ENCODE assay signal across 8 cellular contexts in the genomic region with DNA sequence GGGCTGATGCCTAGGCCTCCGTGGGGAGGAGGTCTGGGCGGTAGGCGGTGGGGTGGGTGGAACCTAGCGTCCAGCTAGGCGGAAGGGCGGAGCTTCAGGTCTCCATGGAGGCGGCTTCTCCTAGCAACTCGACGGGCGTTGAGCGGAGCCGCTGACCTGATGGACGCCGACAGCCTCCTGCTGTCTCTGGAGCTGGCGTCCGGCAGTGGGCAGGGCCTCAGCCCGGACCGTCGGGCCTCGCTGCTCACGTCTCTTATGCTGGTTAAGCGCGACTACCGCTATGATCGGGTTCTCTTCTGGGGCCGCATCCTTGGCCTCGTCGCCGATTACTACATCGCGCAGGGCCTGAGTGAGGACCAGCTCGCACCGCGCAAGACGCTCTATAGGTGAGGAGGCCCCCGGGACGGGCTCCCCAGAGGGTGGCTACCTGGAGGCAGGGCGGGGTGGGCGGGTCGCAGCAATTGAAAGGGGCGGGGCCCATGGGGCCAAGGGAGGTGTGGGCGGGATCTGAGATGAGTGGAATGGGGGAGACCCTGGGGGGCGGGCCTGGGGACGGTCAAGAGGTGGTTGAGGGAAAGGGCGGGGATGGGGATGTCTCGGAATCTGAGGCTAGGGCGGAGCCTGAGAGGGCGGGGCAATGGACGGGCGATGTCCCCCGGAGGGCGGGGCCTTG. TPM values are rescaled to one million over a fixed set of nuclear protein-coding genes. Genes with fewer than 3 reads are reported as not detected.
DNase-seq lines count a peak whose midpoint lies in the region; ATAC-seq and TF ChIP-seq lines count a peak whose summit lies in the region.

A gene with protein sequence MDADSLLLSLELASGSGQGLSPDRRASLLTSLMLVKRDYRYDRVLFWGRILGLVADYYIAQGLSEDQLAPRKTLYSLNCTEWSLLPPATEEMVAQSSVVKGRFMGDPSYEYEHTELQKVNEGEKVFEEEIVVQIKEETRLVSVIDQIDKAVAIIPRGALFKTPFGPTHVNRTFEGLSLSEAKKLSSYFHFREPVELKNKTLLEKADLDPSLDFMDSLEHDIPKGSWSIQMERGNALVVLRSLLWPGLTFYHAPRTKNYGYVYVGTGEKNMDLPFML (plus strand): TSS at position 97 of the 673 bp plus-strand sequence. CDS start 63 bp downstream, at position 160.

- H3K27me3 Mint-ChIP-seq in natural killer cell treated with Interleukin-12 subunit alpha and Interleukin-12 subunit beta and Interleukin-15 and Interleukin-18, amount 100 ng/mL, for 72 hours: no peaks in the 10 kb centered on the region

- H3K9ac ChIP-seq in subcutaneous abdominal adipose tissue (ENCODE audit: low read length in 5 of 5): peak within 1 kb of the TSS in 1 of 5 donors; percentile 37

- peaks cover 8% of the 10 kb centered on the region for H3K36me3 Mint-ChIP-seq in natural killer cell treated with Interleukin-12 subunit alpha and Interleukin-12 subunit beta and Interleukin-15 and Interleukin-18, amount 100 ng/mL, for 72 hours

- no peak for TF ChIP-seq POLR2A in esophagus muscularis mucosa (IDR thresholded peaks at IDR 0.05; ENCODE audit: low read depth)

- peak within 1 kb of the TSS in 1 of 2 donors; percentile 82 for H3K27ac Mint-ChIP-seq in natural killer cell treated with Interleukin-12 subunit alpha and Interleukin-12 subunit beta and Interleukin-15 and Interleukin-18, amount 100 ng/mL, for 72 hours

- H3K27me3 ChIP-seq in esophagus muscularis mucosa (no peaks in the 10 kb centered on the region), subcutaneous abdominal adipose tissue (ENCODE audit: control insufficient read depth in 5 of 5, insufficient read depth in 4 of 5, low read length in 5 of 5) (no peaks in the 10 kb centered on the region)

- no peak for TF ChIP-seq EP300 in esophagus muscularis mucosa (IDR thresholded peaks at IDR 0.05)

- H3K9me3 Mint-ChIP-seq in natural killer cell treated with Interleukin-12 subunit alpha and Interleukin-12 subunit beta and Interleukin-15 and Interleukin-18, amount 100 ng/mL, for 72 hours: no peaks in the 10 kb centered on the region

- H3K4me1 Mint-ChIP-seq in natural killer cell treated with Interleukin-12 subunit alpha and Interleukin-12 subunit beta and Interleukin-15 and Interleukin-18, amount 100 ng/mL, for 72 hours (ENCODE audit: low read depth in 2 of 2): peaks cover 18 to 23% of the 10 kb centered on the region in 2 donors

- H3K4me1 ChIP-seq in esophagus muscularis mucosa (peaks cover 13 to 21% (median 15%) of the 10 kb centered on the region in 4 donors), subcutaneous abdominal adipose tissue (ENCODE audit: control insufficient read depth in 5 of 5, insufficient read depth in 5 of 5, low read length in 5 of 5) (peaks cover 2 to 12% (median 9%) of the 10 kb centered on the region in 5 donors)

- 6% methylated on average over 42 of the region's 52 CpGs for WGBS in esophagus muscularis mucosa

- H3K36me3 ChIP-seq in esophagus muscularis mucosa: peaks cover 20 to 29% (median 27%) of the 10 kb centered on the region in 4 donors
- peaks cover 6 to 23% (median 11%) of the 10 kb centered on the region in 5 donors for H3K36me3 ChIP-seq in subcutaneous abdominal adipose tissue (ENCODE audit: control insufficient read depth in 5 of 5, insufficient read depth in 5 of 5, low read length in 5 of 5)

- H3K9me3 ChIP-seq in esophagus muscularis mucosa (no peaks in the 10 kb centered on the region), subcutaneous abdominal adipose tissue (ENCODE audit: control insufficient read depth in 5 of 5, low read length in 5 of 5) (no peaks in the 10 kb centered on the region)

- in situ Hi-C loops in GM13976 (cut with MboI; ENCODE audit: low sequenced_read_pairs, unreplicated experiment): no loop called here

- H3K27ac ChIP-seq in esophagus muscularis mucosa (replicated peaks in 1 of 4) (peak within 1 kb of the TSS; percentile 42 to 65 (median 56)), subcutaneous abdominal adipose tissue (ENCODE audit: low read depth, low read length) (no peak within 1 kb of the TSS)

- no peak for TF ChIP-seq CTCF in GM13976 (IDR thresholded peaks at IDR 0.05; ENCODE audit: borderline replicate concordance, control extremely low read depth, extremely low read depth, insufficient read depth, missing control alignments)
- TF ChIP-seq CTCF in esophagus muscularis mucosa (IDR thresholded peaks at IDR 0.05): no peak

- peak within 1 kb of the TSS; percentile 91 for H3K4me3 Mint-ChIP-seq in natural killer cell treated with Interleukin-12 subunit alpha and Interleukin-12 subunit beta and Interleukin-15 and Interleukin-18, amount 100 ng/mL, for 72 hours

- peak; percentile 83 for DNase-seq in GM13976 (ENCODE audit: low spot score)
- peak; percentile 60 for DNase-seq in NCI-H1105 (lab: John Stamatoyannopoulos, UW)
- DNase-seq in activated T-cell treated with anti-CD3 and anti-CD28 coated beads for 24 hours (ENCODE audit: low read depth): peak; percentile 49
- no peak for DNase-seq in esophagus muscularis mucosa (ENCODE audit: extremely low spot score)
- peak; percentile 80 for DNase-seq in natural killer cell treated with Interleukin-12 subunit alpha and Interleukin-12 subunit beta and Interleukin-15 and Interleukin-18, amount 100 ng/mL, for 72 hours (ENCODE audit: low spot score)
- no peak for DNase-seq in 8988T

- intact Hi-C loops in esophagus muscularis mucosa (cut with DNase I): no loop called here

- H3K4me3 ChIP-seq in esophagus muscularis mucosa: peak within 1 kb of the TSS; percentile 58 to 63 (median 58)
- peak within 1 kb of the TSS in 4 of 5 donors; percentile 56 to 68 (median 62) for H3K4me3 ChIP-seq in subcutaneous abdominal adipose tissue (ENCODE audit: low read depth in 1 of 5, low read length in 5 of 5)

- ATAC-seq in natural killer cell treated with Interleukin-12 subunit alpha and Interleukin-12 subunit beta and Interleukin-15 and Interleukin-18, amount 100 ng/mL, for 72 hours: peak; percentile 81 to 93
- no peak for ATAC-seq in GM19395 (IDR thresholded peaks at IDR 0.05; ENCODE audit: unreplicated experiment)

RNA-seq across cellular contexts. Expression of the gene that starts here (rescaled TPM):
- total RNA-seq in esophagus muscularis mucosa: under 1 TPM in 2 of 4 donors, not detected in 2; 0.17 to 0.34 TPM
- total RNA-seq in natural killer cell treated with Interleukin-12 subunit alpha and Interleukin-12 subunit beta and Interleukin-15 and Interleukin-18, amount 100 ng/mL, for 72 hours: not detected

Comparison
In these comparisons a context has a peak if more than half of its experiments do, and no peak if none do; other contexts are left out.
1. Peak in DNase-seq and ATAC-seq in natural killer cell treated with Interleukin-12 subunit alpha and Interleukin-12 subunit beta and Interleukin-15 and Interleukin-18, amount 100 ng/mL, for 72 hours; RNA of the gene not detected or under 1 TPM.
2. DNase-seq: peak in GM13976 (single experiment), NCI-H1105 (single experiment) and activated T-cell treated with anti-CD3 and anti-CD28 coated beads for 24 hours (single experiment); none in esophagus muscularis mucosa (single experiment) and 8988T (single experiment).